In the genomic region with DNA sequence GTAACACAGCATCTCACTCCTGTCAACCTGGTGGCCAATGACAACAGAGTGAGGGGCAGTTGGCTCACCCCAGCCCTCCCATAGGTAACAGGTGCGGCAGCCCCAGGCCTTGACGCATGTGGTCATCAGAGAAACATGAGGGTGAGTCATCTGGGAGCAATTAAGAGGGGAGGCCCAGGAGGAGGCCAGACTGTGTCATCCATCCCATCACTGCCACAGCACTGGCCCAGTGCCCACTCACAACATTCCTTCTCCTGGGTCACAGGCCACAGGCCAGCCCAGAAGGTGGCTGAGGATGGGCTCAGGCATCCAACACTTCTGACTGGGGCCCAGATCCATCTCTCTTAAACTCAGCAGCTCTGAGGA, we compare ENCODE assay signal across 1 cellular context.
TF ChIP-seq lines count a peak whose summit lies in the region.

No MANE protein-coding gene starts in this region.

TF ChIP-seq in SK-N-SH treated with all-trans-retinoic acid at 6 μM for 48 hours, 23 proteins besides CTCF, POLR2A, EP300 and RAD21 (continued from another document):
- TF ChIP-seq, protein P1, sequence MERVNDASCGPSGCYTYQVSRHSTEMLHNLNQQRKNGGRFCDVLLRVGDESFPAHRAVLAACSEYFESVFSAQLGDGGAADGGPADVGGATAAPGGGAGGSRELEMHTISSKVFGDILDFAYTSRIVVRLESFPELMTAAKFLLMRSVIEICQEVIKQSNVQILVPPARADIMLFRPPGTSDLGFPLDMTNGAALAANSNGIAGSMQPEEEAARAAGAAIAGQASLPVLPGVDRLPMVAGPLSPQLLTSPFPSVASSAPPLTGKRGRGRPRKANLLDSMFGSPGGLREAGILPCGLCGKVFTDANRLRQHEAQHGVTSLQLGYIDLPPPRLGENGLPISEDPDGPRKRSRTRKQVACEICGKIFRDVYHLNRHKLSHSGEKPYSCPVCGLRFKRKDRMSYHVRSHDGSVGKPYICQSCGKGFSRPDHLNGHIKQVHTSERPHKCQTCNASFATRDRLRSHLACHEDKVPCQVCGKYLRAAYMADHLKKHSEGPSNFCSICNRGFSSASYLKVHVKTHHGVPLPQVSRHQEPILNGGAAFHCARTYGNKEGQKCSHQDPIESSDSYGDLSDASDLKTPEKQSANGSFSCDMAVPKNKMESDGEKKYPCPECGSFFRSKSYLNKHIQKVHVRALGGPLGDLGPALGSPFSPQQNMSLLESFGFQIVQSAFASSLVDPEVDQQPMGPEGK (CRISPR knock-in tag; IDR thresholded peaks at IDR 0.05; ENCODE audit: borderline replicate concordance) = no peak
